ENCODE assay signal across 17 cellular contexts in genomic region chr3:98587654-98588532, GRCh38. TPM values are rescaled to one million over a fixed set of nuclear protein-coding genes. Genes with fewer than 3 reads are reported as not detected.
DNase-seq lines count a peak whose midpoint lies in the region; ATAC-seq, FAIRE-seq and TF ChIP-seq lines count a peak whose summit lies in the region.
"Had no signal": no experiment of that assay in that cellular context is flagged by ENCODE, and none has a peak within 500 bp of the region (broad histone marks: within the 10 kb centered on the region; RNA-seq: fewer than 3 reads in every experiment).

No MANE protein-coding gene starts in this region.

- ATAC-seq in GM12878 (peak; percentile 43), HG03108 (IDR thresholded peaks at IDR 0.05; ENCODE audit: unreplicated experiment) (no peak), HG02938 (IDR thresholded peaks at IDR 0.05; ENCODE audit: unreplicated experiment) (no peak)
- ATAC-seq: left colon had no signal

- TF ChIP-seq RAD21 in GM12878 (IDR thresholded peaks at IDR 0.05; ENCODE audit: insufficient read depth, low read depth, low read length) (no peak), liver (IDR thresholded peaks at IDR 0.05) (peak; percentile 30 to 54)

- no peaks in the 10 kb centered on the region for H3K27me3 Mint-ChIP-seq in HFFc6 (ENCODE audit: insufficient read depth)
- H3K27me3 Mint-ChIP-seq: activated CD4-positive, alpha-beta memory T cell treated with anti-CD3 and anti-CD28 coated beads for 36 hours; activated naive CD8-positive, alpha-beta T cell treated with anti-CD3 and anti-CD28 coated beads, Interleukin-2, amount 10 ng/mL, durations not matched to agents 7 days and 5 days; IgD-negative memory B cell; stimulated activated naive CD8-positive, alpha-beta T cell treated with anti-CD3 and anti-CD28 coated beads, Interleukin-15, Interleukin-2, amounts not matched to agents 100 ng/mL and 50 ng/mL, for 24 hours had no signal

- no peaks in the 10 kb centered on the region for H3K9me3 Mint-ChIP-seq in HFFc6
- H3K9me3 Mint-ChIP-seq: activated CD4-positive, alpha-beta memory T cell treated with anti-CD3 and anti-CD28 coated beads for 36 hours; activated naive CD8-positive, alpha-beta T cell treated with anti-CD3 and anti-CD28 coated beads, Interleukin-2, amount 10 ng/mL, durations not matched to agents 7 days and 5 days; IgD-negative memory B cell; stimulated activated naive CD8-positive, alpha-beta T cell treated with anti-CD3 and anti-CD28 coated beads, Interleukin-15, Interleukin-2, amounts not matched to agents 100 ng/mL and 50 ng/mL, for 24 hours had no signal

- H3K4me2 ChIP-seq in GM12878 (ENCODE audit: control insufficient read depth, insufficient read depth), result peak overlapping the region; percentile 23; the same call in 1 of the 2 replicates

- H3K4me1 ChIP-seq in GM12878 (ENCODE audit: control insufficient read depth, insufficient read depth, low read length) (no peaks in the 10 kb centered on the region), liver (ENCODE audit: control insufficient read depth in 4 of 4, insufficient read depth in 4 of 4, low read length in 3 of 4) (peaks cover 3 to 16% (median 8%) of the 10 kb centered on the region in 4 donors)

- in situ Hi-C loops in GM12878 (cut with MboI), result no loop called here

- TF ChIP-seq POLR2A in GM12878 (IDR thresholded peaks at IDR 0.05; ENCODE audit: low read depth, low read length), result no peak

- intact Hi-C loops in GM12878 (cut with micrococcal nuclease; ENCODE audit: unreplicated experiment), result no loop called here

- H3K9me3 ChIP-seq in GM12878 (replicated peaks; ENCODE audit: control insufficient read depth, insufficient read depth, low read length), result no peaks in the 10 kb centered on the region
- H3K9me3 ChIP-seq in liver (ENCODE audit: control insufficient read depth in 4 of 4, low read length in 3 of 4), result no peaks in the 10 kb centered on the region
- H3K9me3 ChIP-seq: neutrophil had no signal

- peak; percentile 37 for DNase-seq in AG20443 (ENCODE audit: low spot score)
- no peak for DNase-seq in HFFc6
- no peak for DNase-seq in GM12878 (ENCODE audit: low read depth, low spot score)
- DNase-seq in GM19238 (ENCODE audit: insufficient read length, low spot score), result no peak
- no peak for DNase-seq in SHP77 (lab: John Stamatoyannopoulos, UW)
- DNase-seq: activated CD4-positive, alpha-beta memory T cell treated with anti-CD3 and anti-CD28 coated beads for 36 hours; activated naive CD8-positive, alpha-beta T cell treated with anti-CD3 and anti-CD28 coated beads, Interleukin-2, amount 10 ng/mL, durations not matched to agents 7 days and 5 days; DMS 273 treated with DMSO at 0.1 percent for 48 hours; left colon; NCI-H2171 treated with DMSO at 0.1 percent for 48 hours; SHP77 treated with DMSO at 0.1 percent for 48 hours had no signal

- no peak for TF ChIP-seq EP300 in GM12878 (IDR thresholded peaks at IDR 0.05; ENCODE audit: borderline replicate concordance in 1 of 2, control insufficient read depth in 1 of 2, low read depth in 2 of 2, low read length in 2 of 2)

- POLR2A ChIA-PET in GM12878 (lab: Charles Lee), result interaction anchor here (0.6 to 1.0 kb wide), 2 partner anchors 30 to 67 kb away, joined by 3 read pairs; no protein-coding TSS in a partner anchor

- H3K4me3 Mint-ChIP-seq in HFFc6, result no peak overlapping the region; the same call in 1 of the 2 replicates
- H3K4me3 Mint-ChIP-seq: activated CD4-positive, alpha-beta memory T cell treated with anti-CD3 and anti-CD28 coated beads for 36 hours; activated naive CD8-positive, alpha-beta T cell treated with anti-CD3 and anti-CD28 coated beads, Interleukin-2, amount 10 ng/mL, durations not matched to agents 7 days and 5 days; IgD-negative memory B cell; stimulated activated naive CD8-positive, alpha-beta T cell treated with anti-CD3 and anti-CD28 coated beads, Interleukin-15, Interleukin-2, amounts not matched to agents 100 ng/mL and 50 ng/mL, for 24 hours had no signal

- H3K27ac Mint-ChIP-seq in HFFc6, result no peak overlapping the region
- H3K27ac Mint-ChIP-seq: activated CD4-positive, alpha-beta memory T cell treated with anti-CD3 and anti-CD28 coated beads for 36 hours; activated naive CD8-positive, alpha-beta T cell treated with anti-CD3 and anti-CD28 coated beads, Interleukin-2, amount 10 ng/mL, durations not matched to agents 7 days and 5 days; IgD-negative memory B cell; stimulated activated naive CD8-positive, alpha-beta T cell treated with anti-CD3 and anti-CD28 coated beads, Interleukin-15, Interleukin-2, amounts not matched to agents 100 ng/mL and 50 ng/mL, for 24 hours had no signal

- SMC1A ChIA-PET in GM12878 (lab: Charles Lee; ENCODE audit: uncharacterized antibody, unreplicated experiment), result interaction anchor here (0.6 to 7.6 kb wide), 18 partner anchors 9 to 550 kb away, joined by 3 to 74 read pairs (median 4); partner anchors contain the start of gene CLDND1

- no peak for FAIRE-seq in GM12878 (lab: Jason Lieb, UNC)

- CTCF ChIA-PET in GM12878 (lab: Yijun Ruan, JAX), result interaction anchor here (0.6 to 1.9 kb wide), 16 partner anchors 9 to 550 kb away, joined by 3 to 10 read pairs (median 3); no protein-coding TSS in a partner anchor

- no TSS peak for BruUV-seq in GM12878 (replicated peaks; lab: Mats Ljungman, UMichigan)

- 69% methylated on average over 2 of the region's 2 CpGs for WGBS in GM12878 (ENCODE audit: insufficient coverage, insufficient replicate concordance, low lambda C conversion rate, missing lambda C conversion rate)
- 76% methylated on average over 2 of the region's 2 CpGs for WGBS in liver

- H4K20me1 ChIP-seq in GM12878 (ENCODE audit: control insufficient read depth, insufficient read depth), result no peaks in the 10 kb centered on the region; the same call in none of the 2 replicates

- H3K9ac ChIP-seq in GM12878 (ENCODE audit: control insufficient read depth, insufficient read depth, low read length), result no peak overlapping the region
- H3K9ac ChIP-seq in liver (ENCODE audit: low read depth in 1 of 2, low read length in 2 of 2), result no peak overlapping the region

- peaks cover 83% of the 10 kb centered on the region for H3K79me2 ChIP-seq in GM12878 (ENCODE audit: control insufficient read depth, insufficient read depth, low read length)

- TF ChIP-seq CTCF in HFFc6 (IDR thresholded peaks at IDR 0.05), result peak; percentile 72
- peak in 1 of 3 experiments; percentile 18; a peak in 2 of 6 replicates for TF ChIP-seq CTCF in GM12878 (IDR thresholded peaks at IDR 0.05 in 2 of 3, conservative IDR thresholded peaks at IDR 0.05 in 1 of 3; ENCODE audit: control insufficient read depth in 2 of 3, extremely low read depth in 1 of 3, insufficient read depth in 1 of 3, low read depth in 3 of 3, low read length in 3 of 3)
- TF ChIP-seq CTCF in liver (IDR thresholded peaks at IDR 0.05; ENCODE audit: low read depth, low read length, missing input control), result no peak

- H3K4me1 Mint-ChIP-seq in HFFc6 (ENCODE audit: low read depth), result peaks cover 52% of the 10 kb centered on the region

- H3K27ac ChIP-seq in GM12878 (ENCODE audit: control insufficient read depth, insufficient read depth) (no peak overlapping the region), liver (ENCODE audit: low read depth in 1 of 2, low read length in 2 of 2) (no peak overlapping the region)
- H3K27ac ChIP-seq: neutrophil had no signal

- H3K36me3 ChIP-seq in GM12878 (ENCODE audit: control insufficient read depth in 2 of 2, insufficient read depth in 2 of 2, low read length in 1 of 2), result peaks cover 2 to 26% of the 10 kb centered on the region in 2 experiments
- H3K36me3 ChIP-seq in liver (ENCODE audit: control insufficient read depth in 4 of 4, insufficient read depth in 3 of 4, low read depth in 1 of 4, low read length in 3 of 4), result peaks cover 6 to 45% (median 24%) of the 10 kb centered on the region in 4 donors

- no peak overlapping the region for H2AFZ ChIP-seq in GM12878 (ENCODE audit: control insufficient read depth, low read depth, low read length)

- no peak overlapping the region for H3K4me3 ChIP-seq in GM12878
- H3K4me3 ChIP-seq in liver (ENCODE audit: low read depth in 1 of 3, low read length in 3 of 3), result no peak overlapping the region

- RAD21 ChIA-PET in GM12878 (lab: Charles Lee; ENCODE audit: unreplicated experiment), result interaction anchor here (0.9 to 1.8 kb wide), 8 partner anchors 16 to 550 kb away, joined by 3 to 5 read pairs (median 4); no protein-coding TSS in a partner anchor

- H3K36me3 Mint-ChIP-seq in HFFc6 (ENCODE audit: low read depth), result peaks cover 14% of the 10 kb centered on the region

- H3K27me3 ChIP-seq in GM12878 (replicated peaks in 1 of 2; ENCODE audit: control insufficient read depth in 2 of 2, insufficient read depth in 2 of 2, low read length in 1 of 2), result no peaks in the 10 kb centered on the region
- H3K27me3 ChIP-seq in liver (ENCODE audit: control insufficient read depth in 4 of 4, insufficient read depth in 4 of 4, low read length in 3 of 4), result no peaks in the 10 kb centered on the region

RNA-seq across cellular contexts. Expression of gene CPOX, which starts 5.5 kb away (rescaled TPM):
- total RNA-seq in HFFc6 (2021; fragmentation: NEBNext Ultra II Directional; extraction: Animal tissue kit (Norgen Biotek cat#: 25700)), result 10 to 100 TPM; 18.0 to 27.6 (median 19.6) TPM
- 67.1 and 69.2 TPM in 2 replicates for total RNA-seq in GM12878 (2013; cell fraction: nucleolus; rRNA removed)
- total RNA-seq in GM12878 (2014; rRNA removed) (71.8 and 75.9 TPM in 2 replicates), GM12878 (2014; rRNA removed; fragmentation: Illumina TruSeq; extraction: Trizol) (51.0 and 53.2 TPM in 2 replicates), GM12878 (2021) (69.4 and 72.6 TPM in 2 replicates), liver (100 to 1,000 TPM in 1 of 2 donors, 10 to 100 TPM in 1; 18.2 to 280 TPM)
- polyA plus RNA-seq in GM12878 (2011; ENCODE audit: low read depth), result 31.0 TPM
- polyA plus RNA-seq in GM12878 (2011; rRNA removed) (65.8 and 67.0 TPM in 2 replicates), GM12878 (2014; fragmentation: Illumina TruSeq; extraction: Trizol) (61.8 and 63.7 TPM in 2 replicates), GM12878 (2014; fragmentation: Nextera tagmentation; extraction: Ambion mirVana) (10 to 100 TPM; 40.7 to 45.8 TPM), GM12878 (2014; rRNA removed) (66.4 and 78.0 TPM in 2 replicates), GM12878 (2016; fragmentation: Nextera tagmentation; extraction: Ambion mirVana) (10 to 100 TPM; 63.3 to 67.6 TPM), liver (10 to 100 TPM in 1 of 2 donors, 1 to 10 TPM in 1; 8.8 to 14.3 TPM)
- polyA plus RNA-seq in GM12878 (2011; cell fraction: cytosol; rRNA removed), result 37.8 and 41.4 TPM in 2 replicates
- 79.0 and 107 TPM in 2 replicates for polyA plus RNA-seq in GM12878 (2011; cell fraction: nucleus; rRNA removed)
- polyA plus RNA-seq in GM12878 (2012), result 44.9 and 69.6 TPM in 2 replicates
- 31.7 and 38.3 TPM in 2 replicates for polyA minus RNA-seq in GM12878 (2011; rRNA and poly(A)+ RNA removed)
- polyA minus RNA-seq in GM12878 (2011; cell fraction: cytosol; rRNA and poly(A)+ RNA removed), result 13.1 and 19.1 TPM in 2 replicates
- 23.1 and 39.6 TPM in 2 replicates for polyA minus RNA-seq in GM12878 (2011; cell fraction: nucleus; rRNA and poly(A)+ RNA removed)

RNA-seq across cellular contexts. Expression of gene GPR15, which starts 56.1 kb away (rescaled TPM):
- total RNA-seq in HFFc6 (2021; fragmentation: NEBNext Ultra II Directional; extraction: Animal tissue kit (Norgen Biotek cat#: 25700)), result not detected
- 136 and 143 TPM in 2 replicates for total RNA-seq in GM12878 (2013; cell fraction: nucleolus; rRNA removed)
- 150 and 170 TPM in 2 replicates for total RNA-seq in GM12878 (2014; rRNA removed)
- total RNA-seq in GM12878 (2014; rRNA removed; fragmentation: Illumina TruSeq; extraction: Trizol), result 118 and 119 TPM in 2 replicates
- 105 TPM in 2 replicates for total RNA-seq in GM12878 (2021)
- 81.6 TPM for polyA plus RNA-seq in GM12878 (2011; ENCODE audit: low read depth)
- polyA plus RNA-seq in GM12878 (2011; rRNA removed), result 68.3 and 87.9 TPM in 2 replicates
- 77.7 and 84.8 TPM in 2 replicates for polyA plus RNA-seq in GM12878 (2011; cell fraction: cytosol; rRNA removed)
- 59.0 and 81.9 TPM in 2 replicates for polyA plus RNA-seq in GM12878 (2011; cell fraction: nucleus; rRNA removed)
- 69.4 and 117 TPM in 2 replicates for polyA plus RNA-seq in GM12878 (2012)
- polyA plus RNA-seq in GM12878 (2014; fragmentation: Illumina TruSeq; extraction: Trizol), result 113 and 116 TPM in 2 replicates
- 100 to 1,000 TPM in 1 of 2 experiments, 10 to 100 TPM in 1; 70.7 to 145 TPM for polyA plus RNA-seq in GM12878 (2014; fragmentation: Nextera tagmentation; extraction: Ambion mirVana)
- polyA plus RNA-seq in GM12878 (2014; rRNA removed), result 82.7 and 83.9 TPM in 2 replicates
- polyA plus RNA-seq in GM12878 (2016; fragmentation: Nextera tagmentation; extraction: Ambion mirVana), result 100 to 1,000 TPM; 146 to 150 TPM
- polyA minus RNA-seq in GM12878 (2011; rRNA and poly(A)+ RNA removed), result 142 and 145 TPM in 2 replicates
- polyA minus RNA-seq in GM12878 (2011; cell fraction: cytosol; rRNA and poly(A)+ RNA removed), result 29.7 and 31.3 TPM in 2 replicates
- polyA minus RNA-seq in GM12878 (2011; cell fraction: nucleus; rRNA and poly(A)+ RNA removed), result 79.2 and 93.9 TPM in 2 replicates
- total RNA-seq in liver, result under 1 TPM in 1 of 2 donors, not detected in 1; 0.08 TPM
- under 1 TPM in 1 of 2 donors, not detected in 1; 0.10 TPM for polyA plus RNA-seq in liver

Comparison
In these comparisons a context has a peak if more than half of its experiments do, and no peak if none do; other contexts are left out.
1. RNA of gene GPR15, which starts 56.1 kb away (total RNA-seq): 105 to 170 TPM in GM12878; 0.08 TPM in liver and not detected in HFFc6; every median in the first group is over 10 times any median in the second.